Comparison of ENCODE assay signal across 24 cellular contexts in the genomic region with DNA sequence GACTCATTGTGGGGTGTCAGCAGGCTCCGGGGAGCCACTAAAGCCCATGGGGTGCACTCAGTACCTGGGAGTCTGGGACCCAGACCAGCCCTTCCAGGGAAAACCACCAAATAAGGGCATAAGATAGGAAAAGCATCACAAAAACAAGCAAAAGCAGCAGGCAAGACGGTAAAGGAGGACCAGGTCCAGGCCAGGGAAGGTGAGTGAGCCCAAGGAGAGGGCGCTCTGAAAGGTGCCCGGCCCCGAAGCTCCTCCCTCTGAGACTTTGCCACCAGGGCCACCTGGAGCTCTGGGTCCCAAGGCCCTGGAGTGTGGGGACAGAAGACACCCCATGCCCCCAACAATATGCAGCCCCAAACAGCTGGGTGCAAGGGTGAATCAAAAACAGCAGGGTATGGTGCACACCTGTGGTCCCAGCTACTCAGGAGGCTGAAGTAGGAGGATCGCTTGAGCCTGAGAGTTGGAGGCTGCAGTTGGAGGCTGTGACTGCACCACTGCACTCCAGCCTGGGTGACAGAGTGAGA. TPM values are rescaled to one million over a fixed set of nuclear protein-coding genes. Genes with fewer than 3 reads are reported as not detected.
DNase-seq lines count a peak whose midpoint lies in the region; ATAC-seq and TF ChIP-seq lines count a peak whose summit lies in the region.
"Had no signal": no experiment of that assay in that cellular context is flagged by ENCODE, and none has a peak within 500 bp of the region (broad histone marks: within the 10 kb centered on the region; RNA-seq: fewer than 3 reads in every experiment).

No MANE protein-coding gene starts in this region.

- WGBS in endodermal cell (ENCODE audit: insufficient coverage in 1 of 2, insufficient read length in 1 of 2), 2 experiments, result 67 to 91% methylated on average over 2 to 6 of the region's 6 CpGs

- no peaks in the 10 kb centered on the region for H3K36me3 ChIP-seq in Karpas-422 (ENCODE audit: insufficient read depth, low read length)
- no peaks in the 10 kb centered on the region for H3K36me3 ChIP-seq in endodermal cell (ENCODE audit: control insufficient read depth, insufficient read depth, low read length)
- H3K36me3 ChIP-seq: cardiac muscle cell, prostate gland had no signal

- H3K27ac Mint-ChIP-seq in activated naive CD8-positive, alpha-beta T cell, result peak overlapping the region; percentile 93
- no peak overlapping the region for H3K27ac Mint-ChIP-seq in activated naive CD8-positive, alpha-beta T cell treated with anti-CD3 and anti-CD28 coated beads, Interleukin-2, amount 50 U/mL, for 24 hours
- no peak overlapping the region for H3K27ac Mint-ChIP-seq in T-helper 17 cell
- H3K27ac Mint-ChIP-seq in effector memory CD8-positive, alpha-beta T cell, result peak overlapping the region; percentile 57 to 80
- H3K27ac Mint-ChIP-seq in stimulated activated naive CD8-positive, alpha-beta T cell treated with anti-CD3 and anti-CD28 coated beads, Interleukin-15, amount 100 ng/mL, for 72 hours, result peak overlapping the region; percentile 45 to 92
- H3K27ac Mint-ChIP-seq in endodermal cell, result no peak overlapping the region

- TF ChIP-seq CTCF in endodermal cell (conservative IDR thresholded peaks at IDR 0.05), result no peak

- H3K9me2 ChIP-seq in Karpas-422 (replicated peaks; ENCODE audit: insufficient read depth, low read length), result no peaks in the 10 kb centered on the region

- no peak for DNase-seq in activated naive CD8-positive, alpha-beta T cell treated with anti-CD3 and anti-CD28 coated beads, Interleukin-2, amount 50 U/mL, for 24 hours
- DNase-seq in T-helper 17 cell, result no peak
- no peak for DNase-seq in effector memory CD8-positive, alpha-beta T cell
- DNase-seq in stimulated activated naive CD8-positive, alpha-beta T cell treated with anti-CD3 and anti-CD28 coated beads, Interleukin-15, amount 100 ng/mL, for 72 hours, result peak in 1 of 2 donors; percentile 38
- DNase-seq in Karpas-422, result no peak
- DNase-seq in endodermal cell, result no peak
- DNase-seq: anterior cingulate cortex, DMS53, erythroblast, foreskin melanocyte, GDM1, hippocampal formation, Kasumi-1, NCI-H1694 treated with DMSO at 0.1 percent for 48 hours, NCI-H526 treated with DMSO at 0.1 percent for 48 hours had no signal

- no peaks in the 10 kb centered on the region for H3K79me2 ChIP-seq in Karpas-422 (ENCODE audit: low read length)

- H3K36me3 Mint-ChIP-seq in activated naive CD8-positive, alpha-beta T cell, result no peaks in the 10 kb centered on the region
- no peaks in the 10 kb centered on the region for H3K36me3 Mint-ChIP-seq in activated naive CD8-positive, alpha-beta T cell treated with anti-CD3 and anti-CD28 coated beads, Interleukin-2, amount 50 U/mL, for 24 hours (ENCODE audit: low read depth)
- H3K36me3 Mint-ChIP-seq in T-helper 17 cell (ENCODE audit: low read depth) (peaks cover 2% of the 10 kb centered on the region), endodermal cell (ENCODE audit: low read depth) (no peaks in the 10 kb centered on the region)
- H3K36me3 Mint-ChIP-seq in effector memory CD8-positive, alpha-beta T cell (ENCODE audit: insufficient read depth), result no peaks in the 10 kb centered on the region

- H3K9me3 ChIP-seq in T-helper 17 cell (ENCODE audit: control insufficient read depth, low read length, poor library complexity, severe bottlenecking), result no peaks in the 10 kb centered on the region
- H3K9me3 ChIP-seq in Karpas-422 (ENCODE audit: low read length), result peaks cover 8% of the 10 kb centered on the region; the same call in 1 of the 2 replicates
- no peaks in the 10 kb centered on the region for H3K9me3 ChIP-seq in endodermal cell (ENCODE audit: control insufficient read depth, low read length)
- H3K9me3 ChIP-seq: prostate gland had no signal

- H3K9me3 Mint-ChIP-seq in activated naive CD8-positive, alpha-beta T cell (ENCODE audit: low read depth), result no peaks in the 10 kb centered on the region
- H3K9me3 Mint-ChIP-seq in activated naive CD8-positive, alpha-beta T cell treated with anti-CD3 and anti-CD28 coated beads, Interleukin-2, amount 50 U/mL, for 24 hours, result no peaks in the 10 kb centered on the region
- H3K9me3 Mint-ChIP-seq in effector memory CD8-positive, alpha-beta T cell, result no peaks in the 10 kb centered on the region
- H3K9me3 Mint-ChIP-seq in stimulated activated naive CD8-positive, alpha-beta T cell treated with anti-CD3 and anti-CD28 coated beads, Interleukin-15, amount 100 ng/mL, for 72 hours, result peaks cover 0 to 5% of the 10 kb centered on the region in 2 donors
- H3K9me3 Mint-ChIP-seq in endodermal cell, result no peaks in the 10 kb centered on the region
- H3K9me3 Mint-ChIP-seq: neural crest cell had no signal

- H2AFZ ChIP-seq in Karpas-422 (ENCODE audit: low read length), result no peak overlapping the region

- no peak overlapping the region for H3K4me2 ChIP-seq in Karpas-422 (ENCODE audit: low read depth, low read length, poor library complexity, severe bottlenecking)

- H3K4me1 Mint-ChIP-seq in activated naive CD8-positive, alpha-beta T cell (ENCODE audit: low read depth), result peaks cover 9% of the 10 kb centered on the region
- peaks cover 3% of the 10 kb centered on the region for H3K4me1 Mint-ChIP-seq in activated naive CD8-positive, alpha-beta T cell treated with anti-CD3 and anti-CD28 coated beads, Interleukin-2, amount 50 U/mL, for 24 hours
- H3K4me1 Mint-ChIP-seq in T-helper 17 cell (peaks cover 15% of the 10 kb centered on the region), endodermal cell (no peaks in the 10 kb centered on the region)
- H3K4me1 Mint-ChIP-seq in effector memory CD8-positive, alpha-beta T cell (ENCODE audit: low read depth in 2 of 2), result peaks cover 24 to 38% of the 10 kb centered on the region in 2 donors
- peaks cover 62% of the 10 kb centered on the region for H3K4me1 Mint-ChIP-seq in stimulated activated naive CD8-positive, alpha-beta T cell treated with anti-CD3 and anti-CD28 coated beads, Interleukin-15, amount 100 ng/mL, for 72 hours
- H3K4me1 Mint-ChIP-seq: neural crest cell had no signal

- H3K4me3 ChIP-seq in Karpas-422 (ENCODE audit: low read length), result no peak overlapping the region
- H3K4me3 ChIP-seq in endodermal cell (ENCODE audit: low read length), result no peak overlapping the region
- H3K4me3 ChIP-seq: cardiac muscle cell, dorsolateral prefrontal cortex, prostate gland had no signal

- H4K20me1 ChIP-seq in Karpas-422 (ENCODE audit: insufficient read depth, low read depth, low read length), result no peaks in the 10 kb centered on the region

- H3K9ac ChIP-seq in Karpas-422 (ENCODE audit: low read length), result no peak overlapping the region
- no peak overlapping the region for H3K9ac ChIP-seq in endodermal cell (ENCODE audit: extremely low read depth, low read length, poor library complexity, severe bottlenecking)

- H3K27ac ChIP-seq in Karpas-422 (ENCODE audit: low read length) (no peak overlapping the region), endodermal cell (ENCODE audit: low read depth, low read length) (no peak overlapping the region)
- H3K27ac ChIP-seq: cardiac muscle cell, dorsolateral prefrontal cortex, prostate gland had no signal

- H3K4me1 ChIP-seq in Karpas-422 (ENCODE audit: low read length), result no peaks in the 10 kb centered on the region
- no peaks in the 10 kb centered on the region for H3K4me1 ChIP-seq in endodermal cell (ENCODE audit: control insufficient read depth, insufficient read depth, low read length)

- ATAC-seq in activated naive CD8-positive, alpha-beta T cell treated with anti-CD3 and anti-CD28 coated beads, Interleukin-2, amount 50 U/mL, for 24 hours, result no peak
- ATAC-seq in T-helper 17 cell, result no peak
- no peak for ATAC-seq in effector memory CD8-positive, alpha-beta T cell (replicated peaks)
- ATAC-seq in stimulated activated naive CD8-positive, alpha-beta T cell treated with anti-CD3 and anti-CD28 coated beads, Interleukin-15, amount 100 ng/mL, for 72 hours, result no peak
- no peak for ATAC-seq in GM21526 (IDR thresholded peaks at IDR 0.05; ENCODE audit: low FRiP score, unreplicated experiment)
- ATAC-seq: left ventricle myocardium superior had no signal

- no peaks in the 10 kb centered on the region for H3K27me3 Mint-ChIP-seq in activated naive CD8-positive, alpha-beta T cell
- no peaks in the 10 kb centered on the region for H3K27me3 Mint-ChIP-seq in activated naive CD8-positive, alpha-beta T cell treated with anti-CD3 and anti-CD28 coated beads, Interleukin-2, amount 50 U/mL, for 24 hours
- H3K27me3 Mint-ChIP-seq in T-helper 17 cell (peaks cover 20% of the 10 kb centered on the region), endodermal cell (ENCODE audit: insufficient read depth) (peaks cover 25% of the 10 kb centered on the region)
- H3K27me3 Mint-ChIP-seq in effector memory CD8-positive, alpha-beta T cell, result peaks cover 0 to 9% of the 10 kb centered on the region in 2 donors
- no peaks in the 10 kb centered on the region for H3K27me3 Mint-ChIP-seq in stimulated activated naive CD8-positive, alpha-beta T cell treated with anti-CD3 and anti-CD28 coated beads, Interleukin-15, amount 100 ng/mL, for 72 hours

- peak overlapping the region; percentile 72 for H3K4me3 Mint-ChIP-seq in activated naive CD8-positive, alpha-beta T cell
- no peak overlapping the region for H3K4me3 Mint-ChIP-seq in activated naive CD8-positive, alpha-beta T cell treated with anti-CD3 and anti-CD28 coated beads, Interleukin-2, amount 50 U/mL, for 24 hours
- H3K4me3 Mint-ChIP-seq in T-helper 17 cell (peak overlapping the region; percentile 12), endodermal cell (no peak overlapping the region)
- H3K4me3 Mint-ChIP-seq in effector memory CD8-positive, alpha-beta T cell, result peak overlapping the region; percentile 59 to 63
- peak overlapping the region; percentile 62 to 80 for H3K4me3 Mint-ChIP-seq in stimulated activated naive CD8-positive, alpha-beta T cell treated with anti-CD3 and anti-CD28 coated beads, Interleukin-15, amount 100 ng/mL, for 72 hours
- H3K4me3 Mint-ChIP-seq: neural crest cell had no signal

- no peaks in the 10 kb centered on the region for H3K27me3 ChIP-seq in Karpas-422 (ENCODE audit: low read length)
- peaks cover 48% of the 10 kb centered on the region for H3K27me3 ChIP-seq in endodermal cell (ENCODE audit: control insufficient read depth, insufficient read depth, low read length, poor library complexity, severe bottlenecking)

RNA-seq across cellular contexts. Expression of a gene that starts 5.2 kb away (rescaled TPM):
- not detected for total RNA-seq in T-helper 17 cell
- not detected in 2 replicates for total RNA-seq in Karpas-422 (2014; rRNA removed; shearing (Covaris generic); ENCODE audit: low replicate concordance)
- total RNA-seq in endodermal cell, result under 1 TPM in 1 of 2 donors, not detected in 1; 0.15 TPM
- not detected for polyA plus RNA-seq in endodermal cell (2013, experiment 1 of 2)
- 0.12 TPM for polyA plus RNA-seq in endodermal cell (2013, experiment 2 of 2)
- total RNA-seq: left ventricle myocardium superior, skeletal muscle tissue had no signal
- polyA plus RNA-seq: cardiac muscle cell had no signal

RNA-seq across cellular contexts. Expression of a gene that starts 40.3 kb away (rescaled TPM):
- total RNA-seq in T-helper 17 cell, result not detected
- total RNA-seq in Karpas-422 (2014; rRNA removed; shearing (Covaris generic); ENCODE audit: low replicate concordance), result not detected in 2 replicates
- under 1 TPM in 1 of 2 donors, not detected in 1; 0.20 TPM for total RNA-seq in endodermal cell
- 0.11 TPM for polyA plus RNA-seq in endodermal cell (2013, experiment 1 of 2)
- polyA plus RNA-seq in endodermal cell (2013, experiment 2 of 2), result not detected
- total RNA-seq: cardiac muscle cell, left ventricle myocardium superior, neural crest cell, skeletal muscle tissue had no signal
- polyA plus RNA-seq: cardiac muscle cell, thymus had no signal

RNA-seq across cellular contexts. Expression of a gene that starts 57.2 kb away (rescaled TPM):
- total RNA-seq in T-helper 17 cell, result 100 to 1,000 TPM; 227 to 241 TPM
- 15.4 and 41.1 TPM in 2 replicates for total RNA-seq in Karpas-422 (2014; rRNA removed; shearing (Covaris generic); ENCODE audit: low replicate concordance)
- total RNA-seq in endodermal cell, result 10 to 100 TPM; 31.5 to 36.6 TPM
- polyA plus RNA-seq in endodermal cell (2013, experiment 1 of 2), result 21.6 TPM
- 19.6 TPM for polyA plus RNA-seq in endodermal cell (2013, experiment 2 of 2)

Comparison
In these comparisons a context has a peak if more than half of its experiments do, and no peak if none do; other contexts are left out.
1. H3K27ac Mint-ChIP-seq: peak in activated naive CD8-positive, alpha-beta T cell (single experiment), effector memory CD8-positive, alpha-beta T cell (2 of 2) and stimulated activated naive CD8-positive, alpha-beta T cell treated with anti-CD3 and anti-CD28 coated beads, Interleukin-15, amount 100 ng/mL, for 72 hours (2 of 2); none in activated naive CD8-positive, alpha-beta T cell treated with anti-CD3 and anti-CD28 coated beads, Interleukin-2, amount 50 U/mL, for 24 hours (single experiment), T-helper 17 cell (single experiment) and endodermal cell (single experiment).
2. H3K4me3 Mint-ChIP-seq: peak in activated naive CD8-positive, alpha-beta T cell (single experiment), T-helper 17 cell (single experiment), effector memory CD8-positive, alpha-beta T cell (2 of 2) and stimulated activated naive CD8-positive, alpha-beta T cell treated with anti-CD3 and anti-CD28 coated beads, Interleukin-15, amount 100 ng/mL, for 72 hours (2 of 2); none in activated naive CD8-positive, alpha-beta T cell treated with anti-CD3 and anti-CD28 coated beads, Interleukin-2, amount 50 U/mL, for 24 hours (single experiment) and endodermal cell (single experiment).